Comparison of ENCODE assay signal across 10 cellular contexts in genomic region chr3:128112406-128112968, GRCh38. TPM values are rescaled to one million over a fixed set of nuclear protein-coding genes. Genes with fewer than 3 reads are reported as not detected.
DNase-seq lines count a peak whose midpoint lies in the region; ATAC-seq, FAIRE-seq and TF ChIP-seq lines count a peak whose summit lies in the region.
"Had no signal": no experiment of that assay in that cellular context is flagged by ENCODE, and none has a peak within 500 bp of the region (broad histone marks: within the 10 kb centered on the region; RNA-seq: fewer than 3 reads in every experiment).

No MANE protein-coding gene starts in this region.

- no peak overlapping the region for H2AFZ ChIP-seq in K562 (ENCODE audit: low read depth, low read length)

- FAIRE-seq in K562 (lab: Jason Lieb, UNC), result no peak
- FAIRE-seq: pancreas had no signal

- H3K4me3 ChIP-seq in K562 (no peak overlapping the region), upper lobe of right lung (no peak overlapping the region)
- H3K4me3 ChIP-seq: pancreas had no signal

- H4K20me1 ChIP-seq in K562 (replicated peaks; ENCODE audit: control insufficient read depth, insufficient read depth, low read length), result no peaks in the 10 kb centered on the region

- H3K9me1 ChIP-seq in K562 (ENCODE audit: control insufficient read depth, insufficient read depth, low read length), result no peaks in the 10 kb centered on the region

- H3K9ac ChIP-seq in K562 (ENCODE audit: insufficient read depth in 1 of 2, low read depth in 2 of 2, low read length in 2 of 2), result no peak overlapping the region

- H3K36me3 ChIP-seq in K562 (ENCODE audit: control insufficient read depth, insufficient read depth, low read length), result peaks cover 84% of the 10 kb centered on the region
- peaks cover 24% of the 10 kb centered on the region for H3K36me3 ChIP-seq in upper lobe of right lung

- DNase-seq in DMS 273 (lab: John Stamatoyannopoulos, UW; ENCODE audit: unreplicated experiment) (peak; percentile 64), DMS 273 treated with DMSO at 0.1 percent for 48 hours (lab: John Stamatoyannopoulos, UW) (no peak), SHP77 (lab: John Stamatoyannopoulos, UW) (peak; percentile 27 to 54), K562 (ENCODE audit: extremely low read depth in 1 of 4, low spot score in 3 of 4) (no peak), renal cortical epithelial cell (ENCODE audit: low read depth) (peak; percentile 91), pons (ENCODE audit: low spot score) (no peak), upper lobe of right lung (no peak)
- DNase-seq: pancreas had no signal

- intact Hi-C loops in K562 (cut with micrococcal nuclease), result no loop called here
- intact Hi-C loops in upper lobe of right lung (cut with DNase I), result no loop called here

- H3K27me3 ChIP-seq in K562 (ENCODE audit: control insufficient read depth in 2 of 2, insufficient read depth in 2 of 2, low read length in 2 of 2), result no peaks in the 10 kb centered on the region
- no peaks in the 10 kb centered on the region for H3K27me3 ChIP-seq in upper lobe of right lung
- H3K27me3 ChIP-seq: pancreas had no signal

- BruUV-seq in K562 (replicated peaks; lab: Mats Ljungman, UMichigan), result no TSS peak

- no peak for ATAC-seq in K562
- ATAC-seq in GM18498 (IDR thresholded peaks at IDR 0.05; ENCODE audit: unreplicated experiment), result no peak
- ATAC-seq in upper lobe of right lung, result no peak

- POLR2A ChIA-PET in K562 (lab: Yijun Ruan, JAX), result interaction anchor here (0.7 to 1.5 kb wide), 3 partner anchors 11 to 41 kb away, joined by 3 to 4 read pairs (median 3); partner anchors contain the start of gene RUVBL1

- WGBS in K562 (ENCODE audit: insufficient coverage, low coverage, missing lambda C conversion rate), result 85% methylated on average over 7 of the region's 7 CpGs

- TF ChIP-seq POLR2A in K562 (conservative IDR thresholded peaks at IDR 0.05), result no peak

- H3K79me2 ChIP-seq in K562 (ENCODE audit: control insufficient read depth, insufficient read depth, low read length), result peaks cover 66% of the 10 kb centered on the region

- H3K4me1 ChIP-seq in K562 (replicated peaks in 1 of 2; ENCODE audit: control insufficient read depth in 2 of 2, insufficient read depth in 2 of 2, low read length in 2 of 2), result peaks cover 0 to 14% of the 10 kb centered on the region in 2 experiments; a peak in 3 of 5 replicates
- H3K4me1 ChIP-seq in upper lobe of right lung, result no peaks in the 10 kb centered on the region

- H3K9me3 ChIP-seq in K562 (replicated peaks; ENCODE audit: control insufficient read depth, insufficient read depth, low read depth, low read length) (no peaks in the 10 kb centered on the region), upper lobe of right lung (no peaks in the 10 kb centered on the region)
- H3K9me3 ChIP-seq: pancreas had no signal

- no peak overlapping the region for H3K4me2 ChIP-seq in K562 (ENCODE audit: insufficient read depth, low read length)

- CTCF ChIA-PET in K562 (lab: Yijun Ruan, JAX; ENCODE audit: low intra/inter-chr PET ratio), result no interaction called here

- no peak for TF ChIP-seq EP300 in K562 (IDR thresholded peaks at IDR 0.05; ENCODE audit: low read length)

- TF ChIP-seq CTCF in K562 (IDR thresholded peaks at IDR 0.05 in 2 of 3, conservative IDR thresholded peaks at IDR 0.05 in 1 of 3; ENCODE audit: insufficient read depth in 2 of 3, low read depth in 1 of 3, low read length in 3 of 3), result no peak
- TF ChIP-seq CTCF in upper lobe of right lung (IDR thresholded peaks at IDR 0.05), result no peak

- H3K27ac ChIP-seq in K562 (ENCODE audit: extremely low read depth, low read depth, low read length) (no peak overlapping the region; the same call in 2 of the 3 replicates), upper lobe of right lung (no peak overlapping the region)
- H3K27ac ChIP-seq: 22Rv1, pancreas had no signal

- TF ChIP-seq RAD21 in K562 (CRISPR knock-in tag; conservative IDR thresholded peaks at IDR 0.05 in 1 of 2, IDR thresholded peaks at IDR 0.05 in 1 of 2), result no peak

- in situ Hi-C loops in K562 (cut with MboI), result no loop called here

TF ChIP-seq in K562, 482 proteins besides CTCF, POLR2A, EP300 and RAD21:
- no peak for TF ChIP-seq SIN3A (IDR thresholded peaks at IDR 0.05; ENCODE audit: borderline replicate concordance in 2 of 2, control insufficient read depth in 1 of 2, low read depth in 2 of 2, low read length in 2 of 2)
- peak; percentile 89 for TF ChIP-seq FOSL1 (tag; conservative IDR thresholded peaks at IDR 0.05)
- TF ChIP-seq JUND (IDR thresholded peaks at IDR 0.05; ENCODE audit: borderline replicate concordance, low read depth, low read length), result peak; percentile 36; the same call in 1 of the 2 replicates
- 0 out of 3 replicates have a peak, but pooled peaks have one; percentile 35 for TF ChIP-seq JUND (tag; IDR thresholded peaks at IDR 0.05; ENCODE audit: borderline replicate concordance, low read depth, low read length)
- TF ChIP-seq BCL6 (CRISPR knock-in tag; IDR thresholded peaks at IDR 0.05), result no peak
- TF ChIP-seq, protein P1, sequence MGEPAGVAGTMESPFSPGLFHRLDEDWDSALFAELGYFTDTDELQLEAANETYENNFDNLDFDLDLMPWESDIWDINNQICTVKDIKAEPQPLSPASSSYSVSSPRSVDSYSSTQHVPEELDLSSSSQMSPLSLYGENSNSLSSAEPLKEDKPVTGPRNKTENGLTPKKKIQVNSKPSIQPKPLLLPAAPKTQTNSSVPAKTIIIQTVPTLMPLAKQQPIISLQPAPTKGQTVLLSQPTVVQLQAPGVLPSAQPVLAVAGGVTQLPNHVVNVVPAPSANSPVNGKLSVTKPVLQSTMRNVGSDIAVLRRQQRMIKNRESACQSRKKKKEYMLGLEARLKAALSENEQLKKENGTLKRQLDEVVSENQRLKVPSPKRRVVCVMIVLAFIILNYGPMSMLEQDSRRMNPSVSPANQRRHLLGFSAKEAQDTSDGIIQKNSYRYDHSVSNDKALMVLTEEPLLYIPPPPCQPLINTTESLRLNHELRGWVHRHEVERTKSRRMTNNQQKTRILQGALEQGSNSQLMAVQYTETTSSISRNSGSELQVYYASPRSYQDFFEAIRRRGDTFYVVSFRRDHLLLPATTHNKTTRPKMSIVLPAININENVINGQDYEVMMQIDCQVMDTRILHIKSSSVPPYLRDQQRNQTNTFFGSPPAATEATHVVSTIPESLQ (CRISPR knock-in tag; IDR thresholded peaks at IDR 0.05), result no peak
- TF ChIP-seq NFIC (IDR thresholded peaks at IDR 0.05), result peak; percentile 69

RNA-seq across cellular contexts. Expression of gene RUVBL1, which starts 11.1 kb away (rescaled TPM):
- total RNA-seq in K562 (2011; cell fraction: chromatin; rRNA removed; ENCODE audit: low replicate concordance), result 55.5 and 61.2 TPM in 2 replicates
- total RNA-seq in K562 (2011; cell fraction: nucleolus; rRNA removed), result 45.7 and 51.0 TPM in 2 replicates
- 45.6 and 47.1 TPM in 2 replicates for total RNA-seq in K562 (2011; cell fraction: nucleoplasm; rRNA removed)
- total RNA-seq in K562 (2014; rRNA removed) (140 and 148 TPM in 2 replicates), K562 (2014; rRNA removed; fragmentation: Illumina TruSeq; extraction: Trizol) (117 and 119 TPM in 2 replicates), K562 (2015; rRNA removed; fragmentation: Illumina TruSeq; extraction: Trizol) (131 TPM in 2 replicates), K562 (2021) (106 and 110 TPM in 2 replicates), renal cortical epithelial cell (79.1 and 86.7 TPM in 2 replicates), upper lobe of right lung (17.0 TPM)
- polyA plus RNA-seq in K562 (2011; rRNA removed) (69.8 and 94.4 TPM in 2 replicates), K562 (2014; fragmentation: Illumina TruSeq; extraction: Trizol) (140 and 147 TPM in 2 replicates), K562 (2014; fragmentation: Nextera tagmentation; extraction: Ambion mirVana) (10 to 100 TPM; 20.7 to 40.2 TPM), K562 (2014; rRNA removed) (103 and 113 TPM in 2 replicates)
- 80.6 and 98.7 TPM in 2 replicates for polyA plus RNA-seq in K562 (2011; cell fraction: cytosol; rRNA removed)
- 36.0 and 40.8 TPM in 2 replicates for polyA plus RNA-seq in K562 (2011; cell fraction: nucleus; rRNA removed)
- 77.9 and 122 TPM in 2 replicates for polyA plus RNA-seq in K562 (2012)
- 63.4 and 91.2 TPM in 2 replicates for polyA minus RNA-seq in K562 (2011; rRNA and poly(A)+ RNA removed)
- 42.4 and 64.1 TPM in 2 replicates for polyA minus RNA-seq in K562 (2011; cell fraction: cytosol; rRNA and poly(A)+ RNA removed)
- 28.1 and 32.5 TPM in 2 replicates for polyA minus RNA-seq in K562 (2011; cell fraction: nucleus; rRNA and poly(A)+ RNA removed)

RNA-seq across cellular contexts. Expression of gene EEFSEC, which starts 40.8 kb away (rescaled TPM):
- total RNA-seq in K562 (2011; cell fraction: chromatin; rRNA removed; ENCODE audit: low replicate concordance), result 13.5 and 23.2 TPM in 2 replicates
- 18.2 and 23.6 TPM in 2 replicates for total RNA-seq in K562 (2011; cell fraction: nucleolus; rRNA removed)
- total RNA-seq in K562 (2011; cell fraction: nucleoplasm; rRNA removed), result 9.9 and 12.0 TPM in 2 replicates
- total RNA-seq in K562 (2014; rRNA removed) (11.1 and 13.6 TPM in 2 replicates), K562 (2014; rRNA removed; fragmentation: Illumina TruSeq; extraction: Trizol) (1.3 and 2.0 TPM in 2 replicates), K562 (2015; rRNA removed; fragmentation: Illumina TruSeq; extraction: Trizol) (5.0 and 5.2 TPM in 2 replicates), K562 (2021) (11.8 and 14.9 TPM in 2 replicates), renal cortical epithelial cell (1.6 and 7.6 TPM in 2 replicates), upper lobe of right lung (15.3 TPM)
- polyA plus RNA-seq in K562 (2011; rRNA removed) (7.7 and 10.5 TPM in 2 replicates), K562 (2014; fragmentation: Illumina TruSeq; extraction: Trizol) (9.2 and 11.8 TPM in 2 replicates), K562 (2014; fragmentation: Nextera tagmentation; extraction: Ambion mirVana) (under 1 TPM; 0.35 to 0.52 TPM), K562 (2014; rRNA removed) (8.6 and 11.6 TPM in 2 replicates)
- 6.6 and 20.6 TPM in 2 replicates for polyA plus RNA-seq in K562 (2011; cell fraction: cytosol; rRNA removed)
- polyA plus RNA-seq in K562 (2011; cell fraction: nucleus; rRNA removed), result 12.8 and 19.8 TPM in 2 replicates
- 11.5 and 19.8 TPM in 2 replicates for polyA plus RNA-seq in K562 (2012)
- polyA minus RNA-seq in K562 (2011; rRNA and poly(A)+ RNA removed), result 6.0 and 7.0 TPM in 2 replicates
- polyA minus RNA-seq in K562 (2011; cell fraction: cytosol; rRNA and poly(A)+ RNA removed), result 8.6 and 15.6 TPM in 2 replicates
- 19.1 and 22.1 TPM in 2 replicates for polyA minus RNA-seq in K562 (2011; cell fraction: nucleus; rRNA and poly(A)+ RNA removed)

Comparison
In these comparisons a context has a peak if more than half of its experiments do, and no peak if none do; other contexts are left out.
1. DNase-seq: peak in DMS 273 (single experiment), SHP77 (2 of 2) and renal cortical epithelial cell (single experiment); none in DMS 273 treated with DMSO at 0.1 percent for 48 hours (single experiment), K562 (0 of 4), pons (single experiment) and upper lobe of right lung (single experiment).